ENCODE assay signal across 9 cellular contexts in genomic region chr4:38818441-38818976, GRCh38. TPM values are rescaled to one million over a fixed set of nuclear protein-coding genes. Genes with fewer than 3 reads are reported as not detected.
DNase-seq lines count a peak whose midpoint lies in the region; ATAC-seq, FAIRE-seq and TF ChIP-seq lines count a peak whose summit lies in the region.
"Had no signal": no experiment of that assay in that cellular context is flagged by ENCODE, and none has a peak within 500 bp of the region (broad histone marks: within the 10 kb centered on the region; RNA-seq: fewer than 3 reads in every experiment).

No MANE protein-coding gene starts in this region.

- CTCF ChIA-PET in Calu3 (lab: Charles Lee), result no interaction called here
- CTCF ChIA-PET in activated CD8-positive, alpha-beta T cell treated with anti-CD3 and anti-CD28 coated beads, Interleukin-2, amount 10 ng/mL, durations not matched to agents 7 days and 5 days (lab: Charles Lee), result interaction anchor here (1.0 kb wide), 1 partner anchor 24 kb away, joined by 3 read pairs; no protein-coding TSS in a partner anchor

- H3K27ac Mint-ChIP-seq in Calu3 (ENCODE audit: unreplicated experiment), result no peak overlapping the region
- H3K27ac Mint-ChIP-seq in activated CD8-positive, alpha-beta T cell treated with anti-CD3 and anti-CD28 coated beads, Interleukin-2, amount 10 ng/mL, durations not matched to agents 7 days and 5 days, result no peak overlapping the region

- H3K9me3 ChIP-seq in stomach, result peaks cover 0 to 14% (median 10%) of the 10 kb centered on the region in 4 donors

- no peaks in the 10 kb centered on the region for H3K27me3 ChIP-seq in stomach

- POLR2A ChIA-PET in activated CD8-positive, alpha-beta T cell treated with anti-CD3 and anti-CD28 coated beads, Interleukin-2, amount 10 ng/mL, durations not matched to agents 7 days and 5 days (lab: Charles Lee), result no interaction called here

- peak; percentile 17 for DNase-seq in Calu3
- DNase-seq in RCC 7860 (ENCODE audit: low spot score), result peak; percentile 31
- no peak for DNase-seq in DMS53 (lab: John Stamatoyannopoulos, UW)
- no peak for DNase-seq in activated CD4-positive, alpha-beta T cell treated with anti-CD3 and anti-CD28 coated beads for 48 hours
- no peak for DNase-seq in activated CD8-positive, alpha-beta T cell treated with anti-CD3 and anti-CD28 coated beads, Interleukin-2, amount 10 ng/mL, durations not matched to agents 7 days and 5 days
- DNase-seq in stomach, result no peak
- DNase-seq: NCI-H446 had no signal

- intact Hi-C loops in Calu3 (cut with micrococcal nuclease; ENCODE audit: unreplicated experiment) (no loop called here), stomach (cut with DNase I; ENCODE audit: low total_unique reads) (no loop called here)

- H3K36me3 ChIP-seq in stomach, result no peaks in the 10 kb centered on the region

- no peaks in the 10 kb centered on the region for H3K27me3 Mint-ChIP-seq in Calu3 (ENCODE audit: unreplicated experiment)
- no peaks in the 10 kb centered on the region for H3K27me3 Mint-ChIP-seq in activated CD8-positive, alpha-beta T cell treated with anti-CD3 and anti-CD28 coated beads, Interleukin-2, amount 10 ng/mL, durations not matched to agents 7 days and 5 days (ENCODE audit: low read depth)

- no peak overlapping the region for H3K4me3 Mint-ChIP-seq in Calu3 (ENCODE audit: low read depth, unreplicated experiment)
- H3K4me3 Mint-ChIP-seq in activated CD8-positive, alpha-beta T cell treated with anti-CD3 and anti-CD28 coated beads, Interleukin-2, amount 10 ng/mL, durations not matched to agents 7 days and 5 days, result no peak overlapping the region

- ATAC-seq in GM19025 (IDR thresholded peaks at IDR 0.05; ENCODE audit: low read depth, unreplicated experiment) (peak; percentile 56), HG02970 (IDR thresholded peaks at IDR 0.05; ENCODE audit: low FRiP score, unreplicated experiment) (peak; percentile 41)
- no peak for ATAC-seq in activated CD8-positive, alpha-beta T cell treated with anti-CD3 and anti-CD28 coated beads, Interleukin-2, amount 10 ng/mL, durations not matched to agents 7 days and 5 days

- TF ChIP-seq POLR2A in stomach (IDR thresholded peaks at IDR 0.05), result no peak

- H3K4me1 ChIP-seq in stomach, result peaks cover 0 to 5% (median 0%) of the 10 kb centered on the region in 4 donors

- H3K36me3 Mint-ChIP-seq in Calu3 (ENCODE audit: insufficient read depth, unreplicated experiment), result no peaks in the 10 kb centered on the region
- peaks cover 9% of the 10 kb centered on the region for H3K36me3 Mint-ChIP-seq in activated CD8-positive, alpha-beta T cell treated with anti-CD3 and anti-CD28 coated beads, Interleukin-2, amount 10 ng/mL, durations not matched to agents 7 days and 5 days (ENCODE audit: low read depth)

- H3K4me3 ChIP-seq in stomach, result no peak overlapping the region

- no peak for FAIRE-seq in RCC 7860 (lab: Jason Lieb, UNC)

- 68 to 78% (median 74%) methylated on average over 5 of the region's 5 CpGs for WGBS in stomach, 5 donors

- BruUV-seq in Calu3 (replicated peaks; lab: Mats Ljungman, UMichigan), result no TSS peak

- H3K4me1 Mint-ChIP-seq in Calu3 (ENCODE audit: low read depth, unreplicated experiment), result peaks cover 22% of the 10 kb centered on the region
- H3K4me1 Mint-ChIP-seq in activated CD8-positive, alpha-beta T cell treated with anti-CD3 and anti-CD28 coated beads, Interleukin-2, amount 10 ng/mL, durations not matched to agents 7 days and 5 days (ENCODE audit: low read depth), result peaks cover 9% of the 10 kb centered on the region

- no peak overlapping the region for H3K27ac ChIP-seq in stomach

- TF ChIP-seq EP300 in stomach (IDR thresholded peaks at IDR 0.05), result no peak

- no peak for TF ChIP-seq CTCF in Calu3 (IDR thresholded peaks at IDR 0.05; ENCODE audit: unreplicated experiment)
- TF ChIP-seq CTCF in stomach (IDR thresholded peaks at IDR 0.05), result no peak

- H3K9me3 Mint-ChIP-seq in Calu3 (ENCODE audit: low read depth, unreplicated experiment), result peaks cover 2% of the 10 kb centered on the region
- no peaks in the 10 kb centered on the region for H3K9me3 Mint-ChIP-seq in activated CD8-positive, alpha-beta T cell treated with anti-CD3 and anti-CD28 coated beads, Interleukin-2, amount 10 ng/mL, durations not matched to agents 7 days and 5 days (ENCODE audit: insufficient read depth)

RNA-seq across cellular contexts. Expression of gene TLR1, which starts 13.9 kb away (rescaled TPM):
- total RNA-seq in Calu3 (2022) (1.1 and 1.3 TPM in 2 replicates), stomach (10 to 100 TPM in 1 of 5 donors, 1 to 10 TPM in 3, not detected in 1; 5.3 to 37.4 (median 6.9) TPM)
- total RNA-seq in activated CD8-positive, alpha-beta T cell treated with anti-CD3 and anti-CD28 coated beads, Interleukin-2, amount 10 ng/mL, durations not matched to agents 7 days and 5 days, result 1 to 10 TPM; 8.1 to 9.6 TPM
- 1 to 10 TPM; 1.2 to 2.9 (median 1.5) TPM for polyA plus RNA-seq in stomach

RNA-seq across cellular contexts. Expression of gene TLR10, which starts 35.7 kb away (rescaled TPM):
- total RNA-seq in Calu3 (2022) (not detected in 2 replicates), stomach (1 to 10 TPM in 1 of 5 donors, under 1 TPM in 1, not detected in 3; 0.72 to 1.1 TPM)
- under 1 TPM in 1 of 2 experiments, not detected in 1; 0.08 TPM for total RNA-seq in activated CD8-positive, alpha-beta T cell treated with anti-CD3 and anti-CD28 coated beads, Interleukin-2, amount 10 ng/mL, durations not matched to agents 7 days and 5 days
- under 1 TPM in 2 of 3 donors, not detected in 1; 0.15 to 0.60 TPM for polyA plus RNA-seq in stomach

RNA-seq across cellular contexts. Expression of gene TLR6, which starts 38.1 kb away (rescaled TPM):
- 0.68 and 0.73 TPM in 2 replicates for total RNA-seq in Calu3 (2022)
- total RNA-seq in activated CD8-positive, alpha-beta T cell treated with anti-CD3 and anti-CD28 coated beads, Interleukin-2, amount 10 ng/mL, durations not matched to agents 7 days and 5 days, result 1 to 10 TPM; 3.1 to 3.2 TPM
- total RNA-seq in stomach, result 10 to 100 TPM in 1 of 5 donors, 1 to 10 TPM in 2, not detected in 2; 3.3 to 29.0 (median 4.3) TPM
- polyA plus RNA-seq in stomach, result under 1 TPM; 0.19 to 0.46 (median 0.23) TPM

RNA-seq across cellular contexts. Expression of gene FAM114A1, which starts 49.1 kb away (rescaled TPM):
- total RNA-seq in Calu3 (2022) (18.5 and 22.1 TPM in 2 replicates), stomach (100 to 1,000 TPM in 2 of 5 donors, 10 to 100 TPM in 3; 23.2 to 149 (median 63.0) TPM)
- total RNA-seq in activated CD8-positive, alpha-beta T cell treated with anti-CD3 and anti-CD28 coated beads, Interleukin-2, amount 10 ng/mL, durations not matched to agents 7 days and 5 days, result under 1 TPM; 0.50 to 0.60 TPM
- polyA plus RNA-seq in stomach, result 10 to 100 TPM; 10.4 to 35.6 (median 35.6) TPM

Comparison
In these comparisons a context has a peak if more than half of its experiments do, and no peak if none do; other contexts are left out.
1. DNase-seq: peak in Calu3 (single experiment) and RCC 7860 (single experiment); none in DMS53 (single experiment), activated CD4-positive, alpha-beta T cell treated with anti-CD3 and anti-CD28 coated beads for 48 hours (single experiment), activated CD8-positive, alpha-beta T cell treated with anti-CD3 and anti-CD28 coated beads, Interleukin-2, amount 10 ng/mL, durations not matched to agents 7 days and 5 days (single experiment) and stomach (single experiment).